ENCODE assay signal across 8 cellular contexts in genomic region chr4:145097331-145097820, GRCh38. TPM values are rescaled to one million over a fixed set of nuclear protein-coding genes. Genes with fewer than 3 reads are reported as not detected.
A peak's percentile ranks its signal among the peaks of the same experiment; 100 is the strongest.
DNase-seq lines count a peak whose midpoint lies in the region; ATAC-seq, FAIRE-seq and TF ChIP-seq lines count a peak whose summit lies in the region.

No MANE protein-coding gene starts in this region.

- H3K4me1 ChIP-seq in NT2/D1 (ENCODE audit: insufficient read depth, insufficient read length) (no peaks in the 10 kb centered on the region), endothelial cell of umbilical vein (ENCODE audit: control insufficient read depth, extremely low read depth, insufficient read depth, low read length) (peaks cover 35% of the 10 kb centered on the region), ovary (ENCODE audit: insufficient read depth) (peaks cover 3% of the 10 kb centered on the region)

- peaks cover 47% of the 10 kb centered on the region for H3K36me3 ChIP-seq in NT2/D1 (ENCODE audit: insufficient read depth, insufficient read length, low read length)
- H3K36me3 ChIP-seq in endothelial cell of umbilical vein (ENCODE audit: control insufficient read depth in 2 of 2, extremely low read depth in 1 of 2, insufficient read depth in 2 of 2, low read length in 2 of 2): peaks cover 8 to 9% of the 10 kb centered on the region in 2 experiments
- H3K36me3 ChIP-seq in ovary: no peaks in the 10 kb centered on the region

- H3K4me3 ChIP-seq in AG04450 (ENCODE audit: low read depth, low read length) (peak overlapping the region; percentile 91), NT2/D1 (ENCODE audit: insufficient read length, low read depth) (peak overlapping the region; percentile 90), endothelial cell of umbilical vein (replicated peaks in 1 of 3; ENCODE audit: insufficient read depth in 1 of 3, low read depth in 1 of 3, low read length in 3 of 3) (peak overlapping the region; percentile 37 to 95 (median 66)), ovary (peak overlapping the region; percentile 92)

- H2AFZ ChIP-seq in endothelial cell of umbilical vein (ENCODE audit: low read depth, low read length): peak overlapping the region; percentile 50

- no peaks in the 10 kb centered on the region for H4K20me1 ChIP-seq in endothelial cell of umbilical vein (replicated peaks; ENCODE audit: control insufficient read depth, extremely low read depth, insufficient read depth, low read length)

- peak; percentile 1 for ATAC-seq in GM19463 (IDR thresholded peaks at IDR 0.05; ENCODE audit: unreplicated experiment)

- H3K79me2 ChIP-seq in endothelial cell of umbilical vein (ENCODE audit: control insufficient read depth, insufficient read depth, low read length): peaks cover 83% of the 10 kb centered on the region

- CTCF ChIA-PET in AG04450 (lab: Charles Lee) (interaction anchor here (0.6 to 1.5 kb wide), 9 partner anchors 10 to 923 kb away, joined by 3 to 9 read pairs (median 4); no protein-coding TSS in a partner anchor), endothelial cell of umbilical vein (lab: Charles Lee) (interaction anchor here (0.6 to 2.0 kb wide), 15 partner anchors 10 to 924 kb away, joined by 3 to 5 read pairs (median 3); no protein-coding TSS in a partner anchor)

- DNase-seq in AG04450 (ENCODE audit: low read depth, low spot score) (no peak), NT2/D1 (ENCODE audit: low read depth, low spot score) (no peak), endothelial cell of umbilical vein (ENCODE audit: low read depth, low spot score) (no peak), ovary (no peak), NCI-H345 treated with DMSO at 0.1 percent for 48 hours (lab: John Stamatoyannopoulos, UW; ENCODE audit: unreplicated experiment) (no peak), medulla oblongata (ENCODE audit: extremely low spot score) (no peak), kidney tubule cell (ENCODE audit: low spot score) (no peak)

- FAIRE-seq in endothelial cell of umbilical vein (lab: Jason Lieb, UNC): peak; percentile 42

- intact Hi-C loops in endothelial cell of umbilical vein (cut with micrococcal nuclease): loop anchor here (1.0 to 5.0 kb wide), 5 partner anchors 385 to 1760 kb away; partner anchors contain the start of genes GAB1, HHIP, SMAD1 and ZNF827
- intact Hi-C loops in ovary (cut with DNase I): no loop called here

- dilution Hi-C loops in endothelial cell of umbilical vein (cut with MboI; ENCODE audit: extremely low pct_ligation_motif_present, low sequenced_read_pairs): no loop called here

- H3K27ac ChIP-seq in AG04450 (ENCODE audit: low read depth, low read length) (peak overlapping the region; percentile 98), endothelial cell of umbilical vein (ENCODE audit: insufficient read depth, low read depth, low read length) (peak overlapping the region; percentile 74), ovary (peak overlapping the region; percentile 73 to 84)

- POLR2A ChIA-PET in AG04450 (lab: Yijun Ruan, JAX) (interaction anchor here (1.0 to 1.5 kb wide), 2 partner anchors 13 to 84 kb away, joined by 3 to 6 read pairs; no protein-coding TSS in a partner anchor), endothelial cell of umbilical vein (lab: Charles Lee) (interaction anchor here (1.5 kb wide), 1 partner anchor 35 kb away, joined by 4 read pairs; no protein-coding TSS in a partner anchor)

- BruUV-seq in endothelial cell of umbilical vein (replicated peaks; lab: Mats Ljungman, UMichigan): TSS peak; percentile 62

- 4 to 5% (median 5%) methylated on average over 10 of the region's 10 CpGs for WGBS in ovary, 3 donors

- H3K9ac ChIP-seq in NT2/D1 (ENCODE audit: insufficient read length, low read depth) (peak overlapping the region; percentile 95), endothelial cell of umbilical vein (replicated peaks; ENCODE audit: extremely low read depth, insufficient read depth, low read length) (peak overlapping the region; percentile 90)

- no peaks in the 10 kb centered on the region for H3K27me3 ChIP-seq in AG04450 (ENCODE audit: control insufficient read depth, insufficient read depth, low read length)
- no peaks in the 10 kb centered on the region for H3K27me3 ChIP-seq in NT2/D1 (ENCODE audit: insufficient read depth, insufficient read length)
- H3K27me3 ChIP-seq in endothelial cell of umbilical vein (ENCODE audit: control insufficient read depth in 2 of 2, insufficient read depth in 2 of 2, low read length in 2 of 2): no peaks in the 10 kb centered on the region
- no peaks in the 10 kb centered on the region for H3K27me3 ChIP-seq in ovary

- no peaks in the 10 kb centered on the region for H3K9me1 ChIP-seq in endothelial cell of umbilical vein (replicated peaks; ENCODE audit: control insufficient read depth, extremely low read depth, insufficient read depth, low read length)

- H3K9me3 ChIP-seq in AG04450 (ENCODE audit: control insufficient read depth, insufficient read depth, low read length) (no peaks in the 10 kb centered on the region; the same call in 1 of the 2 replicates), NT2/D1 (ENCODE audit: insufficient read depth, low read length) (no peaks in the 10 kb centered on the region), endothelial cell of umbilical vein (replicated peaks; ENCODE audit: control insufficient read depth, insufficient read depth, low read length) (no peaks in the 10 kb centered on the region), ovary (no peaks in the 10 kb centered on the region)

- TF ChIP-seq CTCF in AG04450 (IDR thresholded peaks at IDR 0.05; ENCODE audit: low read depth, low read length) (no peak), endothelial cell of umbilical vein (IDR thresholded peaks at IDR 0.05; ENCODE audit: extremely low read depth in 1 of 2, insufficient read depth in 1 of 2, low read depth in 1 of 2, low read length in 2 of 2) (peak in 1 of 2 donors; percentile 13), ovary (IDR thresholded peaks at IDR 0.05) (no peak)

- TF ChIP-seq POLR2A in endothelial cell of umbilical vein (IDR thresholded peaks at IDR 0.05; ENCODE audit: low read depth, low read length): no peak
- no peak for TF ChIP-seq POLR2A in ovary (IDR thresholded peaks at IDR 0.05)

- peak overlapping the region; percentile 97 for H3K4me2 ChIP-seq in endothelial cell of umbilical vein (ENCODE audit: insufficient read depth, low read length)

- no peak for TF ChIP-seq EP300 in ovary (IDR thresholded peaks at IDR 0.05)

TF ChIP-seq in endothelial cell of umbilical vein, 7 proteins besides CTCF, POLR2A, EP300 and RAD21:
- TF ChIP-seq MYC (IDR thresholded peaks at IDR 0.05; ENCODE audit: low read depth, low read length) (no peak), JUN (IDR thresholded peaks at IDR 0.05; ENCODE audit: borderline replicate concordance, insufficient read depth, insufficient read length, low read depth) (no peak), GATA2 (IDR thresholded peaks at IDR 0.05; ENCODE audit: insufficient read depth, insufficient read length, low read depth, low read length) (no peak), MAX (IDR thresholded peaks at IDR 0.05; ENCODE audit: insufficient read depth, insufficient read length) (no peak), FOS (IDR thresholded peaks at IDR 0.05; ENCODE audit: borderline replicate concordance, insufficient read depth, low read length) (no peak), POLR2AphosphoS5 (IDR thresholded peaks at IDR 0.05; ENCODE audit: insufficient read depth, low read depth, low read length) (no peak), EZH2 (IDR thresholded peaks at IDR 0.05; ENCODE audit: borderline replicate concordance, low read depth, low read length, severe bottlenecking) (no peak)
TF ChIP-seq in endothelial cell of umbilical vein: peak in this region for 0.

RNA-seq across cellular contexts. Expression of gene ANAPC10, which starts 0.6 kb away (rescaled TPM):
- 17.2 and 25.0 TPM in 2 replicates for polyA plus RNA-seq in AG04450 (2011; rRNA removed)
- polyA minus RNA-seq in AG04450 (2011; rRNA and poly(A)+ RNA removed): 10.0 and 13.7 TPM in 2 replicates
- 21.4 and 24.0 TPM in 2 replicates for total RNA-seq in endothelial cell of umbilical vein
- 11.9 and 15.7 TPM in 2 replicates for polyA plus RNA-seq in endothelial cell of umbilical vein
- 21.7 and 23.9 TPM in 2 replicates for polyA plus RNA-seq in endothelial cell of umbilical vein (2011; cell fraction: cytosol; rRNA removed)
- 19.9 and 20.6 TPM in 2 replicates for polyA plus RNA-seq in endothelial cell of umbilical vein (2011; cell fraction: nucleus; rRNA removed)
- polyA plus RNA-seq in endothelial cell of umbilical vein (2012): 13.9 and 20.8 TPM in 2 replicates
- 16.2 and 18.7 TPM in 2 replicates for polyA minus RNA-seq in endothelial cell of umbilical vein
- polyA minus RNA-seq in endothelial cell of umbilical vein (2011; cell fraction: cytosol; rRNA and poly(A)+ RNA removed): 7.7 TPM
- polyA minus RNA-seq in endothelial cell of umbilical vein (2011; cell fraction: nucleus; rRNA and poly(A)+ RNA removed): 44.6 and 53.9 TPM in 2 replicates
- 10 to 100 TPM; 13.3 to 27.8 (median 18.9) TPM for total RNA-seq in ovary
- 10 to 100 TPM; 18.3 to 20.2 TPM for polyA plus RNA-seq in ovary

RNA-seq across cellular contexts. Expression of gene ABCE1, which starts 0.7 kb away (rescaled TPM):
- 73.2 and 82.0 TPM in 2 replicates for polyA plus RNA-seq in AG04450 (2011; rRNA removed)
- 42.0 and 69.2 TPM in 2 replicates for polyA minus RNA-seq in AG04450 (2011; rRNA and poly(A)+ RNA removed)
- total RNA-seq in endothelial cell of umbilical vein: 107 and 114 TPM in 2 replicates
- polyA plus RNA-seq in endothelial cell of umbilical vein: 32.3 and 38.4 TPM in 2 replicates
- 75.8 and 87.0 TPM in 2 replicates for polyA plus RNA-seq in endothelial cell of umbilical vein (2011; cell fraction: cytosol; rRNA removed)
- 106 and 121 TPM in 2 replicates for polyA plus RNA-seq in endothelial cell of umbilical vein (2011; cell fraction: nucleus; rRNA removed)
- polyA plus RNA-seq in endothelial cell of umbilical vein (2012): 87.0 and 110 TPM in 2 replicates
- 78.9 and 107 TPM in 2 replicates for polyA minus RNA-seq in endothelial cell of umbilical vein
- 21.8 TPM for polyA minus RNA-seq in endothelial cell of umbilical vein (2011; cell fraction: cytosol; rRNA and poly(A)+ RNA removed)
- 41.6 and 80.4 TPM in 2 replicates for polyA minus RNA-seq in endothelial cell of umbilical vein (2011; cell fraction: nucleus; rRNA and poly(A)+ RNA removed)
- total RNA-seq in ovary: 10 to 100 TPM; 39.1 to 70.1 (median 51.8) TPM
- polyA plus RNA-seq in ovary: 10 to 100 TPM; 20.4 to 29.2 TPM
